8 cellular contexts compared by ENCODE assay signal in the genomic region with DNA sequence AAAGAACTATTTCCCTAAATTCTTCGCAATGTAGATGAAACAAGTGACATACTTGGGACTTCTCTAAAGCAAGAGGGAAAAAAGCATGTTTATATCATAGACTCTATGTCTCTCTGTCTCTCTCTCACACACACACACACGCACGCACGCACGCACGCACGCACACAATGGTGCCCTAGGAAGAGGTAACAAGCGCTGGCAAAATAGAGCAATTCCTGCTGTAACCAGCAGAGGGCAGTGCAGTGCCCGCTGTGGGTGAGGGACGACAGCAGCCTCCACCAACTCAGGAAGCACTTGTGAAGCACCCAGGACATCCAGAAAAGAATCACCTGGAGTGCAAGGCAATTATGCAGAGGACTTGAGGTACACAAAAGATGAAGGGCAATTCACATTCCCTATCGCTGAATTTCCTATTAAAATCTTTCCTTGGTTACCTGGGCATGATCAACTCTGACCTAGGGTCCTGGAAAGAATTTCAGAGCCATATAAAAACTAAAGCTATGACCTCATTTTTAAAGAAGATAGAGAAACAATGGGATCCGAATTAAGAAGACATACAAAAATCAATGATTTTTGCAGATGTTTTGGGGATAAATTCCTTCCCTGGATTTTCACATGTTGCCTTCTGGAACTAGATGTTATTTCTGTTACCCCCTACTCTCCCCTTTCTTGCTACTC.
DNase-seq lines count a peak whose midpoint lies in the region; ATAC-seq and TF ChIP-seq lines count a peak whose summit lies in the region.

No MANE protein-coding gene starts in this region.

- intact Hi-C loops in transverse colon (cut with DNase I; ENCODE audit: low total_unique reads) = no loop called here

- no peak for TF ChIP-seq EP300 in transverse colon (IDR thresholded peaks at IDR 0.05; ENCODE audit: low read depth)

- DNase-seq in D341Med (ENCODE audit: low spot score) = peak; percentile 84
- DNase-seq in NCI-H774 (lab: John Stamatoyannopoulos, UW) = peak; percentile 35
- peak; percentile 58 for DNase-seq in activated T-cell treated with anti-CD3 and anti-CD28 coated beads for 24 hours (ENCODE audit: low read depth)
- peak; percentile 51 for DNase-seq in fibroblast of mammary gland (ENCODE audit: low read depth)
- peak; percentile 5 for DNase-seq in occipital lobe (lab: John Stamatoyannopoulos, UW)
- DNase-seq in transverse colon = peak; percentile 65

- H3K27me3 ChIP-seq in transverse colon = no peaks in the 10 kb centered on the region

- no peaks in the 10 kb centered on the region for H3K36me3 ChIP-seq in transverse colon

- no peaks in the 10 kb centered on the region for H3K4me1 ChIP-seq in transverse colon

- in situ Hi-C loops in transverse colon (cut with MboI; ENCODE audit: low pct_ligation_motif_present in 1 of 4, low pct_unique_long_range_greater_than_20kb in 1 of 4, low sequenced_read_pairs in 3 of 4) = no loop called here

- no peak overlapping the region for H3K27ac ChIP-seq in transverse colon

- 22 to 54% methylated on average over 3 to 12 of the region's 12 CpGs for WGBS in transverse colon (ENCODE audit: low coverage in 1 of 2), 2 donors

- H3K4me3 ChIP-seq in fibroblast of mammary gland (ENCODE audit: control insufficient read depth, low read depth, low read length) (no peak overlapping the region), transverse colon (no peak overlapping the region)

- no peaks in the 10 kb centered on the region for H3K9me3 ChIP-seq in transverse colon

- ATAC-seq in GM19468 (IDR thresholded peaks at IDR 0.05; ENCODE audit: extremely low read depth, unreplicated experiment) = peak; percentile 76
- ATAC-seq in HG03558 (IDR thresholded peaks at IDR 0.05; ENCODE audit: extremely low read depth, unreplicated experiment) = peak; percentile 80

- TF ChIP-seq CTCF in fibroblast of mammary gland (conservative IDR thresholded peaks at IDR 0.05; ENCODE audit: control insufficient read depth, insufficient read depth, low read depth, low read length) = peak; percentile 86
- peak; percentile 59 to 85 (median 72) for TF ChIP-seq CTCF in transverse colon (IDR thresholded peaks at IDR 0.05)

- TF ChIP-seq POLR2A in transverse colon (IDR thresholded peaks at IDR 0.05) = no peak

Comparison
In these comparisons a context has a peak if more than half of its experiments do, and no peak if none do; other contexts are left out.
1. DNase-seq: peak in every context shown above with its lines; median percentile 84 in D341Med; 65 in transverse colon; 58 in activated T-cell treated with anti-CD3 and anti-CD28 coated beads for 24 hours; 51 in fibroblast of mammary gland; 35 in NCI-H774; 5 in occipital lobe.